Comparison of ENCODE assay signal across 17 cellular contexts in genomic region chr19:49214701-49215100, GRCh38. TPM values are rescaled to one million over a fixed set of nuclear protein-coding genes. Genes with fewer than 3 reads are reported as not detected.
DNase-seq lines count a peak whose midpoint lies in the region; ATAC-seq and TF ChIP-seq lines count a peak whose summit lies in the region.
"Had no signal": no experiment of that assay in that cellular context is flagged by ENCODE, and none has a peak within 500 bp of the region (broad histone marks: within the 10 kb centered on the region; RNA-seq: fewer than 3 reads in every experiment).

No MANE protein-coding gene starts in this region.

- ATAC-seq in GM21619 (IDR thresholded peaks at IDR 0.05; ENCODE audit: unreplicated experiment) = no peak
- ATAC-seq in HG03378 (IDR thresholded peaks at IDR 0.05; ENCODE audit: unreplicated experiment) = no peak
- no peak for ATAC-seq in HG02678 (IDR thresholded peaks at IDR 0.05; ENCODE audit: unreplicated experiment)
- ATAC-seq: T-cell had no signal

- no peaks in the 10 kb centered on the region for H3K79me2 ChIP-seq in Karpas-422 (ENCODE audit: low read length)

- H3K4me3 ChIP-seq in Karpas-422 (ENCODE audit: low read length) = no peak overlapping the region

- no peak overlapping the region for H3K9ac ChIP-seq in Karpas-422 (ENCODE audit: low read length)

- H3K36me3 ChIP-seq in Karpas-422 (ENCODE audit: insufficient read depth, low read length) = no peaks in the 10 kb centered on the region

- H2AFZ ChIP-seq in Karpas-422 (ENCODE audit: low read length) = no peak overlapping the region

- H3K27me3 ChIP-seq in Karpas-422 (ENCODE audit: low read length) = no peaks in the 10 kb centered on the region

- no peak overlapping the region for H3K4me2 ChIP-seq in Karpas-422 (ENCODE audit: low read depth, low read length, poor library complexity, severe bottlenecking)

- H3K9me2 ChIP-seq in Karpas-422 (replicated peaks; ENCODE audit: insufficient read depth, low read length) = no peaks in the 10 kb centered on the region

- DNase-seq in GM10248 (ENCODE audit: extremely low spot score) (peak; percentile 56), GM13977 (ENCODE audit: low spot score) (peak; percentile 62), Karpas-422 (peak; percentile 65), germinal center (ENCODE audit: low spot score) (peak; percentile 43), kidney tubule cell (ENCODE audit: low spot score) (no peak)
- DNase-seq: Caco-2, H9, MV-4-11, NCI-H1417 treated with DMSO at 0.1 percent for 48 hours, NCI-H2029 treated with DMSO at 0.1 percent for 48 hours, NCI-H510A treated with DMSO at 0.1 percent for 48 hours, OCI-M1, T-cell had no signal

- no peak overlapping the region for H3K27ac ChIP-seq in Karpas-422 (ENCODE audit: low read length)

- POLR2A ChIA-PET in GM10248 (lab: Yijun Ruan, JAX) = no interaction called here

- in situ Hi-C loops in GM13977 (cut with MboI; ENCODE audit: low pct_unique_long_range_greater_than_20kb, low sequenced_read_pairs, unreplicated experiment) = no loop called here

- peaks cover 17% of the 10 kb centered on the region for H3K4me1 ChIP-seq in Karpas-422 (ENCODE audit: low read length)
- H3K4me1 ChIP-seq: Caco-2 had no signal

- H4K20me1 ChIP-seq in Karpas-422 (ENCODE audit: insufficient read depth, low read depth, low read length) = no peaks in the 10 kb centered on the region

- TF ChIP-seq CTCF in GM10248 (IDR thresholded peaks at IDR 0.05; ENCODE audit: control extremely low read depth, extremely low read depth, low read depth, missing control alignments) (no peak), GM13977 (IDR thresholded peaks at IDR 0.05; ENCODE audit: extremely low read depth, insufficient read depth, missing control alignments) (no peak)

- CTCF ChIA-PET in GM10248 (lab: Yijun Ruan, JAX) = interaction anchor here (0.9 to 5.2 kb wide), 8 partner anchors 10 to 238 kb away, joined by 3 to 32 read pairs (median 4); partner anchors contain the start of gene ALDH16A1

- no peaks in the 10 kb centered on the region for H3K9me3 ChIP-seq in Karpas-422 (ENCODE audit: low read length)
- H3K9me3 ChIP-seq: Caco-2 had no signal

RNA-seq across cellular contexts. Expression of gene TRPM4, which starts 57.1 kb away (rescaled TPM):
- not detected in 2 replicates for total RNA-seq in Karpas-422 (2014; rRNA removed; shearing (Covaris generic); ENCODE audit: low replicate concordance)

RNA-seq across cellular contexts. Expression of gene HRC, which starts 59.5 kb away (rescaled TPM):
- not detected in 2 replicates for total RNA-seq in Karpas-422 (2014; rRNA removed; shearing (Covaris generic); ENCODE audit: low replicate concordance)
- total RNA-seq: Caco-2, SK-MEL-5, T-cell had no signal
